ENCODE assay signal across 11 cellular contexts in the genomic region with DNA sequence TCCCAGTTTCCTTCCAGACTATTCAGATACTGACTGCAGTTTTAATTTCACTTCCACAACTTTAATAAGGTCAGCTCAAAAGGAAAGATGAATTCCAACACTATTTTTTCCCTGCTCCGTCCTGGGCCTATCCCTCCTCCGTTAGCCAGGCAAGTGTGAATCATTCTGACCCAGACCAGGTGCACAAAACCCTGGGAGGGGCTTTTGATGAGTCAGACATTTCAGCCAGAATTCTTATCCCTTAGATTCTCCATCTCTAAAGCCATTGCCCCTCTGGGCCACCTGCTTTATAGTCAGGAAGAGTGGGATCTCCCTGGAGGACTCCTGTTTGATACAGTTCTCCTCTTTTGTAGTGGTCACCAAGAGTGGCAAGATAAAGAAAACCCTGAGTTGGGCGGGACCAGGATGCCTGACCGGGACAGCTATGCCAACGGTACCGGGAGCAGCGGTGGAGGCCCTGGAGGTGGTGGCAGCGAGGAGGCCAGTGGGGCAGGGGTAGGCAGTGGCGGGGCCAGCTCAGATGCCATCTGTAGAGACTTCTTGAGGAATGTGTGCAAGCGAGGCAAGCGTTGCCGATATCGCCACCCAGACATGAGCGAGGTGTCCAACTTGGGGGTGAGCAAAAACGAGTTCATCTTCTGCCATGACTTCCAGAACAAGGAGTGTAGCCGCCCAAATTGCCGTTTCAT. TPM values are rescaled to one million over a fixed set of nuclear protein-coding genes. Genes with fewer than 3 reads are reported as not detected.
A peak's percentile ranks its signal among the peaks of the same experiment; 100 is the strongest.
DNase-seq lines count a peak whose midpoint lies in the region; FAIRE-seq and TF ChIP-seq lines count a peak whose summit lies in the region.
"Had no signal": no experiment of that assay in that cellular context is flagged by ENCODE, and none has a peak within 500 bp of the region (broad histone marks: within the 10 kb centered on the region; RNA-seq: fewer than 3 reads in every experiment).

No MANE protein-coding gene starts in this region.

- no peak overlapping the region for H3K4ac ChIP-seq in mesenchymal stem cell (ENCODE audit: low read depth in 1 of 2, low read length in 2 of 2)

- no peaks in the 10 kb centered on the region for H3K9me3 Mint-ChIP-seq in activated T-cell treated with anti-CD3 and anti-CD28 coated beads, Interleukin-2, amount 50 U/mL, for 24 hours
- H3K9me3 Mint-ChIP-seq in astrocyte (ENCODE audit: unreplicated experiment): no peaks in the 10 kb centered on the region

- no peak for TF ChIP-seq POLR2A in transverse colon (IDR thresholded peaks at IDR 0.05)

- peaks cover 46% of the 10 kb centered on the region for H3K4me1 Mint-ChIP-seq in activated T-cell treated with anti-CD3 and anti-CD28 coated beads, Interleukin-2, amount 50 U/mL, for 24 hours (ENCODE audit: low read depth)
- H3K4me1 Mint-ChIP-seq in astrocyte (ENCODE audit: low read depth, unreplicated experiment): peaks cover 22% of the 10 kb centered on the region

- H3K23ac ChIP-seq in mesenchymal stem cell (ENCODE audit: low read length in 2 of 2): no peak overlapping the region

- TF ChIP-seq CTCF in astrocyte (IDR thresholded peaks at IDR 0.05; ENCODE audit: insufficient read depth, low read depth, low read length): no peak
- no peak for TF ChIP-seq CTCF in transverse colon (IDR thresholded peaks at IDR 0.05)

- H3K4me3 Mint-ChIP-seq in activated T-cell treated with anti-CD3 and anti-CD28 coated beads, Interleukin-2, amount 50 U/mL, for 24 hours: no peak overlapping the region
- peak overlapping the region; percentile 96 for H3K4me3 Mint-ChIP-seq in astrocyte (ENCODE audit: unreplicated experiment)

- peak overlapping the region; percentile 100 for H3K27ac Mint-ChIP-seq in activated T-cell treated with anti-CD3 and anti-CD28 coated beads, Interleukin-2, amount 50 U/mL, for 24 hours
- H3K27ac Mint-ChIP-seq in astrocyte (ENCODE audit: unreplicated experiment): peak overlapping the region; percentile 74

- H3K9ac ChIP-seq in astrocyte (ENCODE audit: low read length) (peak overlapping the region; percentile 98), mesenchymal stem cell (ENCODE audit: low read length) (peak overlapping the region; percentile 99)

- H3K27me3 Mint-ChIP-seq in activated T-cell treated with anti-CD3 and anti-CD28 coated beads, Interleukin-2, amount 50 U/mL, for 24 hours: no peaks in the 10 kb centered on the region
- H3K27me3 Mint-ChIP-seq in astrocyte (ENCODE audit: low read depth, unreplicated experiment): no peaks in the 10 kb centered on the region

- no peak for FAIRE-seq in astrocyte (lab: Jason Lieb, UNC)

- H3K36me3 Mint-ChIP-seq in activated T-cell treated with anti-CD3 and anti-CD28 coated beads, Interleukin-2, amount 50 U/mL, for 24 hours (ENCODE audit: low read depth): peaks cover 66% of the 10 kb centered on the region
- H3K36me3 Mint-ChIP-seq in astrocyte (ENCODE audit: low read depth, unreplicated experiment): peaks cover 19% of the 10 kb centered on the region

- H4K91ac ChIP-seq in mesenchymal stem cell (ENCODE audit: low read length): no peak overlapping the region

- H2BK12ac ChIP-seq in mesenchymal stem cell (ENCODE audit: low read length in 2 of 2): peak overlapping the region in 1 of 2 experiments; percentile 56

- in situ Hi-C loops in transverse colon (cut with MboI; ENCODE audit: low pct_ligation_motif_present in 1 of 4, low pct_unique_long_range_greater_than_20kb in 1 of 4, low sequenced_read_pairs in 3 of 4): loop anchor here in 1 of 4 donors (10.0 kb wide), 1 partner anchor 64 kb away; the partner anchor contains the start of gene SMARCC2

- H2AK5ac ChIP-seq in mesenchymal stem cell (ENCODE audit: low read length, severe bottlenecking): peak overlapping the region; percentile 82

- no peak for TF ChIP-seq EP300 in transverse colon (IDR thresholded peaks at IDR 0.05; ENCODE audit: low read depth)

- H3K27me3 ChIP-seq in astrocyte (ENCODE audit: insufficient read depth, low read length): no peaks in the 10 kb centered on the region
- no peaks in the 10 kb centered on the region for H3K27me3 ChIP-seq in mesenchymal stem cell (ENCODE audit: control insufficient read depth in 1 of 2, insufficient read depth in 1 of 2, low read length in 2 of 2)
- H3K27me3 ChIP-seq in transverse colon: no peaks in the 10 kb centered on the region
- H3K27me3 ChIP-seq: SJSA1 had no signal

- H3K4me2 ChIP-seq in astrocyte (ENCODE audit: low read length) (peak overlapping the region; percentile 98), mesenchymal stem cell (ENCODE audit: low read length, poor library complexity, severe bottlenecking) (no peak overlapping the region)

- DNase-seq in activated T-cell treated with anti-CD3 and anti-CD28 coated beads, Interleukin-2, amount 50 U/mL, for 24 hours: no peak
- no peak for DNase-seq in activated T-cell treated with anti-CD3 and anti-CD28 coated beads, Interleukin-2, amount 50 U/mL, for 1 hour
- peak; percentile 38 for DNase-seq in astrocyte (ENCODE audit: low read depth)
- DNase-seq in mesenchymal stem cell: no peak
- DNase-seq in transverse colon: no peak
- DNase-seq in ecto neural progenitor cell (ENCODE audit: low spot score): no peak
- DNase-seq in pons (ENCODE audit: low spot score): no peak
- no peak for DNase-seq in activated CD4-positive, alpha-beta T cell treated with anti-CD3 and anti-CD28 coated beads for 48 hours
- DNase-seq: effector memory CD4-positive, alpha-beta T cell; NCI-H2081 had no signal

- no peak overlapping the region for H2AFZ ChIP-seq in astrocyte (ENCODE audit: low read depth, low read length)
- no peak overlapping the region for H2AFZ ChIP-seq in mesenchymal stem cell (ENCODE audit: low read depth, low read length)

- H4K20me1 ChIP-seq in astrocyte (ENCODE audit: insufficient read depth, low read length): peaks cover 11% of the 10 kb centered on the region

- H3K4me1 ChIP-seq in astrocyte (ENCODE audit: insufficient read depth, low read length) (peaks cover 23% of the 10 kb centered on the region), mesenchymal stem cell (ENCODE audit: control insufficient read depth, insufficient read depth, low read depth, low read length) (peaks cover 12% of the 10 kb centered on the region), transverse colon (peaks cover 8 to 33% (median 19%) of the 10 kb centered on the region in 4 donors)

- no peak overlapping the region for H2BK15ac ChIP-seq in mesenchymal stem cell (ENCODE audit: low read depth, poor library complexity, severe bottlenecking)

- H2BK5ac ChIP-seq in mesenchymal stem cell (ENCODE audit: low read depth, low read length, poor library complexity, severe bottlenecking): no peak overlapping the region

- intact Hi-C loops in transverse colon (cut with DNase I; ENCODE audit: low total_unique reads): no loop called here

- H3K27ac ChIP-seq in astrocyte (ENCODE audit: low read depth, low read length): peak overlapping the region; percentile 61
- peak overlapping the region; percentile 46 for H3K27ac ChIP-seq in mesenchymal stem cell (ENCODE audit: low read length, poor library complexity, severe bottlenecking)
- H3K27ac ChIP-seq in transverse colon: peak overlapping the region; percentile 91 to 99 (median 96)

- H2BK120ac ChIP-seq in mesenchymal stem cell (ENCODE audit: low read depth, low read length): no peak overlapping the region

- H3K4me3 ChIP-seq in astrocyte (ENCODE audit: insufficient read depth, low read depth, low read length) (no peak overlapping the region), mesenchymal stem cell (ENCODE audit: insufficient read depth in 1 of 2, low read depth in 1 of 2, low read length in 2 of 2) (no peak overlapping the region), transverse colon (no peak overlapping the region)
- H3K4me3 ChIP-seq: SJSA1 had no signal

- no peak overlapping the region for H3K14ac ChIP-seq in mesenchymal stem cell (ENCODE audit: low read length in 2 of 2)

- no peak overlapping the region for H4K8ac ChIP-seq in mesenchymal stem cell (ENCODE audit: low read length)

- peaks cover 27% of the 10 kb centered on the region for H3K79me2 ChIP-seq in astrocyte (ENCODE audit: insufficient read depth, low read length)

- H3K36me3 ChIP-seq in astrocyte (ENCODE audit: insufficient read depth, low read length) (peaks cover 5% of the 10 kb centered on the region), mesenchymal stem cell (ENCODE audit: control insufficient read depth in 1 of 2, insufficient read depth in 2 of 2, low read depth in 1 of 2, low read length in 2 of 2) (peaks cover 24 to 45% of the 10 kb centered on the region in 2 experiments), transverse colon (no peaks in the 10 kb centered on the region)

- H3K9me3 ChIP-seq in astrocyte (ENCODE audit: insufficient read depth, low read depth, low read length) (no peaks in the 10 kb centered on the region), mesenchymal stem cell (ENCODE audit: control insufficient read depth, low read length) (no peaks in the 10 kb centered on the region), transverse colon (no peaks in the 10 kb centered on the region)
- H3K9me3 ChIP-seq: SJSA1 had no signal

- WGBS in mesenchymal stem cell: 91% methylated on average over 17 of the region's 17 CpGs
- 55 to 94% methylated on average over 2 to 17 of the region's 17 CpGs for WGBS in transverse colon (ENCODE audit: low coverage in 1 of 2), 2 donors

- no peak overlapping the region for H3K18ac ChIP-seq in mesenchymal stem cell (ENCODE audit: low read depth in 1 of 2, low read length in 2 of 2)

- H3K79me1 ChIP-seq in mesenchymal stem cell (replicated peaks; ENCODE audit: low read length, poor library complexity, severe bottlenecking): peaks cover 34% of the 10 kb centered on the region

RNA-seq across cellular contexts. Expression of gene ZC3H10, which starts 2.2 kb away (rescaled TPM):
- total RNA-seq in astrocyte (4.1 and 4.2 TPM in 2 replicates), transverse colon (10 to 100 TPM in 1 of 4 donors, 1 to 10 TPM in 3; 3.7 to 10.1 (median 4.5) TPM)
- polyA plus RNA-seq in mesenchymal stem cell (2013, experiment 1 of 2): 2.5 TPM
- 2.4 TPM for polyA plus RNA-seq in mesenchymal stem cell (2013, experiment 2 of 2)

RNA-seq across cellular contexts. Expression of gene RPL41, which starts 3.9 kb away (rescaled TPM):
- total RNA-seq in astrocyte (3,078 and 3,088 TPM in 2 replicates), transverse colon (1,000 to 10,000 TPM in 2 of 4 donors, 100 to 1,000 TPM in 2; 841 to 2,950 (median 1,684) TPM)
- 10,850 TPM for polyA plus RNA-seq in mesenchymal stem cell (2013, experiment 1 of 2)
- 10,960 TPM for polyA plus RNA-seq in mesenchymal stem cell (2013, experiment 2 of 2)

RNA-seq across cellular contexts. Expression of gene ESYT1, which starts 7.8 kb away (rescaled TPM):
- total RNA-seq in astrocyte: 138 and 142 TPM in 2 replicates
- 63.4 TPM for polyA plus RNA-seq in mesenchymal stem cell (2013, experiment 1 of 2)
- 57.8 TPM for polyA plus RNA-seq in mesenchymal stem cell (2013, experiment 2 of 2)
- 100 to 1,000 TPM in 2 of 4 donors, 10 to 100 TPM in 2; 94.2 to 133 (median 97.9) TPM for total RNA-seq in transverse colon

RNA-seq across cellular contexts. Expression of gene PA2G4, which starts 15.9 kb away (rescaled TPM):
- total RNA-seq in astrocyte (124 and 130 TPM in 2 replicates), transverse colon (10 to 100 TPM; 22.1 to 63.0 (median 44.8) TPM)
- 98.1 TPM for polyA plus RNA-seq in mesenchymal stem cell (2013, experiment 1 of 2)
- polyA plus RNA-seq in mesenchymal stem cell (2013, experiment 2 of 2): 97.4 TPM

RNA-seq across cellular contexts. Expression of gene MYL6B, which starts 32.1 kb away (rescaled TPM):
- total RNA-seq in astrocyte (110 and 118 TPM in 2 replicates), transverse colon (10 to 100 TPM in 3 of 4 donors, not detected in 1; 26.4 to 30.0 (median 26.7) TPM)
- polyA plus RNA-seq in mesenchymal stem cell (2013, experiment 1 of 2): 106 TPM
- 106 TPM for polyA plus RNA-seq in mesenchymal stem cell (2013, experiment 2 of 2)

Comparison
In these comparisons a context has a peak if more than half of its experiments do, and no peak if none do; other contexts are left out.
1. H3K27ac ChIP-seq: peak in every context shown above with its lines; median percentile 96 in transverse colon; 61 in astrocyte; 46 in mesenchymal stem cell.